11 cellular contexts compared by ENCODE assay signal in genomic region chr21:45270306-45270821, GRCh38. TPM values are rescaled to one million over a fixed set of nuclear protein-coding genes. Genes with fewer than 3 reads are reported as not detected.
DNase-seq lines count a peak whose midpoint lies in the region; TF ChIP-seq lines count a peak whose summit lies in the region.
"Had no signal": no experiment of that assay in that cellular context is flagged by ENCODE, and none has a peak within 500 bp of the region (broad histone marks: within the 10 kb centered on the region; RNA-seq: fewer than 3 reads in every experiment).

No MANE protein-coding gene starts in this region.

- WGBS in mammary epithelial cell (ENCODE audit: low coverage, missing lambda C conversion rate) = 99% methylated on average over 12 of the region's 13 CpGs

- no peaks in the 10 kb centered on the region for H3K4me1 ChIP-seq in mammary epithelial cell (ENCODE audit: insufficient read depth, low read length)
- no peaks in the 10 kb centered on the region for H3K4me1 ChIP-seq in tibial artery

- H3K9me3 ChIP-seq in mammary epithelial cell (replicated peaks; ENCODE audit: insufficient read depth, low read length) (peaks cover 3% of the 10 kb centered on the region), tibial artery (peaks cover 0 to 7% (median 0%) of the 10 kb centered on the region in 3 donors)

- H2AFZ ChIP-seq in mammary epithelial cell (ENCODE audit: low read depth, low read length) = no peak overlapping the region

- intact Hi-C loops in mammary epithelial cell (cut with micrococcal nuclease) (no loop called here), MCF 10A (cut with micrococcal nuclease) (no loop called here), tibial artery (cut with DNase I; ENCODE audit: low total_unique reads) (loop anchor here (10.0 kb wide), 2 partner anchors 46 to 106 kb away; no protein-coding TSS in a partner anchor)

- BruUV-seq in mammary epithelial cell (replicated peaks; lab: Mats Ljungman, UMichigan) = no TSS peak
- no TSS peak for BruUV-seq in MCF 10A (replicated peaks; lab: Mats Ljungman, UMichigan)

- no peak overlapping the region for H3K27ac Mint-ChIP-seq in MCF 10A (ENCODE audit: low read depth, unreplicated experiment)
- H3K27ac Mint-ChIP-seq: activated CD4-positive, alpha-beta T cell treated with anti-CD3 and anti-CD28 coated beads, Interleukin-2, amount 10 ng/mL, durations not matched to agents 7 days and 5 days had no signal

- in situ Hi-C loops in mammary epithelial cell (cut with MboI; ENCODE audit: low sequenced_read_pairs in 2 of 2) = no loop called here

- H3K36me3 Mint-ChIP-seq in MCF 10A (ENCODE audit: insufficient read depth, unreplicated experiment) = peaks cover 41% of the 10 kb centered on the region

- H3K36me3 ChIP-seq in mammary epithelial cell (ENCODE audit: insufficient read depth, low read length) = peaks cover 16% of the 10 kb centered on the region
- peaks cover 72 to 91% (median 82%) of the 10 kb centered on the region in 3 donors for H3K36me3 ChIP-seq in tibial artery

- no peak overlapping the region for H3K27ac ChIP-seq in mammary epithelial cell (ENCODE audit: insufficient read depth, low read depth, low read length)
- H3K27ac ChIP-seq in tibial artery = no peak overlapping the region

- CTCF ChIA-PET in mammary epithelial cell (lab: Charles Lee; ENCODE audit: low non-redundant PET) = no interaction called here
- CTCF ChIA-PET in MCF 10A (lab: Yijun Ruan, JAX) = interaction anchor here (1.8 to 2.3 kb wide), 2 partner anchors 130 to 132 kb away, joined by 5 to 10 read pairs; no protein-coding TSS in a partner anchor

- no peak for DNase-seq in mammary epithelial cell
- DNase-seq in MCF 10A (ENCODE audit: unreplicated experiment) = no peak
- peak; percentile 18 for DNase-seq in RKO (ENCODE audit: low spot score)
- DNase-seq in fibroblast of pulmonary artery (ENCODE audit: low read depth) = no peak
- DNase-seq in tibial artery = peak; percentile 4 to 56
- DNase-seq in D341Med (ENCODE audit: low spot score) = no peak
- no peak for DNase-seq in HCEC 1CT
- no peak for DNase-seq in GM03348 (ENCODE audit: low spot score)
- DNase-seq: activated CD4-positive, alpha-beta T cell treated with anti-CD3 and anti-CD28 coated beads, Interleukin-2, amount 10 ng/mL, durations not matched to agents 7 days and 5 days; NCI-H1694 treated with DMSO at 0.1 percent for 48 hours had no signal

- H4K20me1 ChIP-seq in mammary epithelial cell (ENCODE audit: insufficient read depth, low read length) = peaks cover 2% of the 10 kb centered on the region

- no peaks in the 10 kb centered on the region for H3K27me3 Mint-ChIP-seq in MCF 10A (ENCODE audit: insufficient read depth, unreplicated experiment)
- H3K27me3 Mint-ChIP-seq: activated CD4-positive, alpha-beta T cell treated with anti-CD3 and anti-CD28 coated beads, Interleukin-2, amount 10 ng/mL, durations not matched to agents 7 days and 5 days had no signal

- POLR2A ChIA-PET in MCF 10A (lab: Yijun Ruan, JAX) = interaction anchor here (0.6 kb wide), 1 partner anchor 60 kb away, joined by 3 read pairs; no protein-coding TSS in a partner anchor

- peaks cover 13% of the 10 kb centered on the region for H3K79me2 ChIP-seq in mammary epithelial cell (ENCODE audit: insufficient read depth, low read length)

- dilution Hi-C loops in mammary epithelial cell (cut with HindIII; ENCODE audit: low sequenced_read_pairs) = loop anchor here (5.0 kb wide), 1 partner anchor 38 kb away; no protein-coding TSS in a partner anchor

- H3K9me3 Mint-ChIP-seq in MCF 10A (ENCODE audit: unreplicated experiment) = peaks cover 7% of the 10 kb centered on the region

- no peak overlapping the region for H3K4me3 Mint-ChIP-seq in MCF 10A (ENCODE audit: unreplicated experiment)
- H3K4me3 Mint-ChIP-seq: activated CD4-positive, alpha-beta T cell treated with anti-CD3 and anti-CD28 coated beads, Interleukin-2, amount 10 ng/mL, durations not matched to agents 7 days and 5 days had no signal

- H3K9ac ChIP-seq in mammary epithelial cell (ENCODE audit: insufficient read depth, low read length) = no peak overlapping the region

- TF ChIP-seq CTCF in mammary epithelial cell (conservative IDR thresholded peaks at IDR 0.05 in 1 of 2, IDR thresholded peaks at IDR 0.05 in 1 of 2; ENCODE audit: extremely low read depth in 1 of 2, insufficient read depth in 1 of 2, low read depth in 1 of 2, low read length in 2 of 2) = peak; percentile 24 to 32
- TF ChIP-seq CTCF in MCF 10A (IDR thresholded peaks at IDR 0.05; ENCODE audit: unreplicated experiment) = no peak
- peak; percentile 27 for TF ChIP-seq CTCF in fibroblast of pulmonary artery (IDR thresholded peaks at IDR 0.05; ENCODE audit: low read length, missing control alignments)
- no peak for TF ChIP-seq CTCF in tibial artery (IDR thresholded peaks at IDR 0.05)

- H3K4me2 ChIP-seq in mammary epithelial cell (ENCODE audit: insufficient read depth, low read depth, low read length) = no peak overlapping the region

- no peaks in the 10 kb centered on the region for H3K4me1 Mint-ChIP-seq in MCF 10A (ENCODE audit: insufficient read depth, unreplicated experiment)

- H3K27me3 ChIP-seq in mammary epithelial cell (ENCODE audit: insufficient read depth, low read length) (no peaks in the 10 kb centered on the region), tibial artery (no peaks in the 10 kb centered on the region)

- H3K4me3 ChIP-seq in mammary epithelial cell (replicated peaks in 1 of 3; ENCODE audit: insufficient read depth in 1 of 3, low read depth in 2 of 3, low read length in 3 of 3) (no peak overlapping the region), fibroblast of pulmonary artery (replicated peaks; ENCODE audit: low read depth, low read length) (no peak overlapping the region), tibial artery (no peak overlapping the region)
- H3K4me3 ChIP-seq: lung had no signal

RNA-seq across cellular contexts. Expression of gene POFUT2, which starts 17.3 kb away (rescaled TPM):
- total RNA-seq in mammary epithelial cell (10 to 100 TPM; 19.3 to 25.0 TPM), MCF 10A (2022) (25.2 and 31.3 TPM in 2 replicates)
- polyA plus RNA-seq in mammary epithelial cell = 14.1 TPM
- 9.7 TPM for polyA minus RNA-seq in mammary epithelial cell

Comparison
In these comparisons a context has a peak if more than half of its experiments do, and no peak if none do; other contexts are left out.
1. CTCF ChIP-seq: peak in mammary epithelial cell (2 of 2) and fibroblast of pulmonary artery (single experiment); none in MCF 10A (single experiment) and tibial artery (0 of 2).
2. DNase-seq: peak in RKO (single experiment) and tibial artery (2 of 2); none in mammary epithelial cell (single experiment), MCF 10A (single experiment), fibroblast of pulmonary artery (single experiment), D341Med (single experiment), HCEC 1CT (single experiment) and GM03348 (single experiment).